In genomic region chr9:811101-811531, GRCh38 we compare ENCODE assay signal across 16 cellular contexts. TPM values are rescaled to one million over a fixed set of nuclear protein-coding genes. Genes with fewer than 3 reads are reported as not detected.
A peak's percentile ranks its signal among the peaks of the same experiment; 100 is the strongest.
DNase-seq lines count a peak whose midpoint lies in the region; TF ChIP-seq lines count a peak whose summit lies in the region.
"Had no signal": no experiment of that assay in that cellular context is flagged by ENCODE, and none has a peak within 500 bp of the region (broad histone marks: within the 10 kb centered on the region; RNA-seq: fewer than 3 reads in every experiment).

No MANE protein-coding gene starts in this region.

- H3K4me3 ChIP-seq in fibroblast of mammary gland (ENCODE audit: control insufficient read depth, low read depth, low read length) (no peak overlapping the region), sigmoid colon (no peak overlapping the region)

- no peak for TF ChIP-seq CTCF in fibroblast of mammary gland (conservative IDR thresholded peaks at IDR 0.05; ENCODE audit: control insufficient read depth, insufficient read depth, low read depth, low read length)
- no peak for TF ChIP-seq CTCF in sigmoid colon (IDR thresholded peaks at IDR 0.05)

- intact Hi-C loops in sigmoid colon (cut with DNase I): no loop called here

- WGBS in sigmoid colon, 2 donors: 42 to 58% methylated on average over 6 of the region's 6 CpGs

- peaks cover 0 to 16% (median 11%) of the 10 kb centered on the region in 4 donors for H3K4me1 ChIP-seq in sigmoid colon

- DNase-seq in NCI-H1105 (lab: John Stamatoyannopoulos, UW): peak; percentile 1
- DNase-seq in NCI-H1105 treated with DMSO at 0.1 percent for 48 hours (lab: John Stamatoyannopoulos, UW): no peak
- peak; percentile 67 for DNase-seq in NCI-H2196 treated with DMSO at 0.1 percent for 48 hours (lab: John Stamatoyannopoulos, UW; ENCODE audit: unreplicated experiment)
- DNase-seq in fibroblast of mammary gland (ENCODE audit: low read depth): peak; percentile 18
- peak; percentile 88 for DNase-seq in sigmoid colon
- no peak for DNase-seq in hypothalamus (lab: John Stamatoyannopoulos, UW)
- no peak for DNase-seq in COLO668 (lab: John Stamatoyannopoulos, UW; ENCODE audit: unreplicated experiment)
- DNase-seq in DMS153 treated with DMSO at 0.1 percent for 48 hours (lab: John Stamatoyannopoulos, UW; ENCODE audit: unreplicated experiment): no peak
- DNase-seq: activated gamma-delta T cell treated with Interleukin-2 at 50 U/mL for 16 hours; CD8-positive, alpha-beta T cell; head of caudate nucleus; NCI-H2107 had no signal

- H3K9me3 ChIP-seq in sigmoid colon: no peaks in the 10 kb centered on the region

- H3K27me3 ChIP-seq in sigmoid colon: no peaks in the 10 kb centered on the region

- peak overlapping the region in 3 of 4 donors; percentile 17 to 59 (median 57) for H3K27ac ChIP-seq in sigmoid colon
- H3K27ac ChIP-seq: 22Rv1 had no signal

- peak in 1 of 4 donors; percentile 61 for TF ChIP-seq EP300 in sigmoid colon (IDR thresholded peaks at IDR 0.05)

- no peaks in the 10 kb centered on the region for H3K36me3 ChIP-seq in sigmoid colon

- TF ChIP-seq POLR2A in sigmoid colon (IDR thresholded peaks at IDR 0.05): no peak

RNA-seq across cellular contexts. Expression of gene DMRT1, which starts 30.4 kb away (rescaled TPM):
- total RNA-seq in sigmoid colon: not detected
- polyA plus RNA-seq in sigmoid colon: under 1 TPM in 1 of 3 donors, not detected in 2; 0.60 TPM
- total RNA-seq: CD8-positive, alpha-beta T cell; H1; liver; WTC11 had no signal
- polyA plus RNA-seq: liver had no signal

Comparison
In these comparisons a context has a peak if more than half of its experiments do, and no peak if none do; other contexts are left out.
1. DNase-seq: peak in NCI-H1105 (single experiment), NCI-H2196 treated with DMSO at 0.1 percent for 48 hours (single experiment), fibroblast of mammary gland (single experiment) and sigmoid colon (single experiment); none in NCI-H1105 treated with DMSO at 0.1 percent for 48 hours (single experiment), hypothalamus (0 of 51), COLO668 (single experiment) and DMS153 treated with DMSO at 0.1 percent for 48 hours (single experiment).